19 cellular contexts compared by ENCODE assay signal in genomic region chr20:13515796-13516533, GRCh38.
DNase-seq lines count a peak whose midpoint lies in the region; ATAC-seq and TF ChIP-seq lines count a peak whose summit lies in the region.
"Had no signal": no experiment of that assay in that cellular context is flagged by ENCODE, and none has a peak within 500 bp of the region (broad histone marks: within the 10 kb centered on the region; RNA-seq: fewer than 3 reads in every experiment).

No MANE protein-coding gene starts in this region.

- intact Hi-C loops in activated T-helper 2 cell treated with anti-CD3 and anti-CD28 coated beads, Interferon-gamma antibody, Interleukin-2, Interleukin-4, amounts not matched to agents 10 μg/mL and 5 μg/mL and 100 μg/mL, durations not matched to agents 14 hours and 24 hours and 36 hours (cut with micrococcal nuclease), result no loop called here

- ATAC-seq in HG02885 (IDR thresholded peaks at IDR 0.05; ENCODE audit: poor library complexity, unreplicated experiment) (no peak), HG03139 (IDR thresholded peaks at IDR 0.05; ENCODE audit: unreplicated experiment) (no peak)
- ATAC-seq: T-cell had no signal

- H3K27me3 Mint-ChIP-seq in activated T-helper 2 cell treated with anti-CD3 and anti-CD28 coated beads, Interferon-gamma antibody, Interleukin-2, Interleukin-4, amounts not matched to agents 10 μg/mL and 5 μg/mL and 100 μg/mL, durations not matched to agents 14 hours and 24 hours and 36 hours (ENCODE audit: low read depth), result no peaks in the 10 kb centered on the region
- H3K27me3 Mint-ChIP-seq: CD4-positive, alpha-beta T cell; T-cell had no signal

- no peaks in the 10 kb centered on the region for H3K79me2 ChIP-seq in SK-N-SH (ENCODE audit: insufficient read depth)

- peaks cover 6% of the 10 kb centered on the region for H3K9me3 Mint-ChIP-seq in activated T-helper 2 cell treated with anti-CD3 and anti-CD28 coated beads, Interferon-gamma antibody, Interleukin-2, Interleukin-4, amounts not matched to agents 10 μg/mL and 5 μg/mL and 100 μg/mL, durations not matched to agents 14 hours and 24 hours and 36 hours

- H3K27ac Mint-ChIP-seq in activated T-helper 2 cell treated with anti-CD3 and anti-CD28 coated beads, Interferon-gamma antibody, Interleukin-2, Interleukin-4, amounts not matched to agents 10 μg/mL and 5 μg/mL and 100 μg/mL, durations not matched to agents 14 hours and 24 hours and 36 hours, result no peak overlapping the region
- H3K27ac Mint-ChIP-seq: CD4-positive, alpha-beta T cell had no signal

- peaks cover 0 to 14% of the 10 kb centered on the region in 2 experiments; a peak in 2 of 4 replicates for H3K4me1 ChIP-seq in SK-N-SH (ENCODE audit: control insufficient read depth in 1 of 2, insufficient read depth in 2 of 2, low read depth in 1 of 2, low read length in 1 of 2)
- H3K4me1 ChIP-seq: BE2C had no signal

- no peaks in the 10 kb centered on the region for H3F3A ChIP-seq in SK-N-SH (replicated peaks; ENCODE audit: insufficient read depth)

- H3K4me3 Mint-ChIP-seq in activated T-helper 2 cell treated with anti-CD3 and anti-CD28 coated beads, Interferon-gamma antibody, Interleukin-2, Interleukin-4, amounts not matched to agents 10 μg/mL and 5 μg/mL and 100 μg/mL, durations not matched to agents 14 hours and 24 hours and 36 hours (ENCODE audit: low read depth), result no peak overlapping the region
- H3K4me3 Mint-ChIP-seq: CD4-positive, alpha-beta T cell; T-cell had no signal

- DNase-seq in GM03348 (ENCODE audit: low spot score) (peak; percentile 5), SK-N-SH (peak; percentile 10), foreskin fibroblast (peak; percentile 64 to 86), NCI-H69 (lab: John Stamatoyannopoulos, UW) (no peak)
- DNase-seq in activated T-helper 2 cell treated with anti-CD3 and anti-CD28 coated beads, Interferon-gamma antibody, Interleukin-2, Interleukin-4, amounts not matched to agents 10 μg/mL and 5 μg/mL and 100 μg/mL, durations not matched to agents 14 hours and 24 hours and 36 hours (ENCODE audit: low spot score), result no peak
- DNase-seq: ACHN; BE2C; CD4-positive, alpha-beta T cell; DMS153; H7; NCI-H1105 treated with DMSO at 0.1 percent for 48 hours; NCI-H1694 treated with DMSO at 0.1 percent for 48 hours; NCI-H510A; NCI-H774; SHP77; T-cell had no signal

- CTCF ChIA-PET in SK-N-SH (lab: Yijun Ruan, JAX), result interaction anchor here (1.3 to 1.7 kb wide), 2 partner anchors 31 to 42 kb away, joined by 4 to 7 read pairs; no protein-coding TSS in a partner anchor

- no peaks in the 10 kb centered on the region for H3K4me1 Mint-ChIP-seq in activated T-helper 2 cell treated with anti-CD3 and anti-CD28 coated beads, Interferon-gamma antibody, Interleukin-2, Interleukin-4, amounts not matched to agents 10 μg/mL and 5 μg/mL and 100 μg/mL, durations not matched to agents 14 hours and 24 hours and 36 hours (ENCODE audit: low read depth)

- H3K9me3 ChIP-seq in SK-N-SH, result no peaks in the 10 kb centered on the region
- H3K9me3 ChIP-seq: BE2C had no signal

- H3K4me2 ChIP-seq in SK-N-SH, result no peak overlapping the region

- WGBS in SK-N-SH (ENCODE audit: low lambda C conversion rate), result 39% methylated on average over 5 of the region's 5 CpGs

- H3K4me3 ChIP-seq in SK-N-SH (ENCODE audit: low read depth in 2 of 2, low read length in 1 of 2) (no peak overlapping the region), foreskin fibroblast (ENCODE audit: low read depth in 1 of 2, low read length in 2 of 2) (no peak overlapping the region)
- H3K4me3 ChIP-seq: SK-N-MC had no signal

- no peaks in the 10 kb centered on the region for H3K9me2 ChIP-seq in SK-N-SH

- no peak for TF ChIP-seq RAD21 in SK-N-SH (IDR thresholded peaks at IDR 0.05; ENCODE audit: low read length)

- H3K27me3 ChIP-seq in SK-N-SH (ENCODE audit: insufficient read depth), result no peaks in the 10 kb centered on the region
- H3K27me3 ChIP-seq: BE2C had no signal

- peak overlapping the region in 1 of 2 experiments; percentile 79; a peak in 2 of 4 replicates for H3K27ac ChIP-seq in SK-N-SH (ENCODE audit: low read depth in 2 of 2, low read length in 1 of 2)
- H3K27ac ChIP-seq: SK-N-MC had no signal

- H3K9ac ChIP-seq in SK-N-SH, result no peak overlapping the region

- POLR2A ChIA-PET in SK-N-SH (lab: Yijun Ruan, JAX), result no interaction called here

- TF ChIP-seq EP300 in SK-N-SH (IDR thresholded peaks at IDR 0.05; ENCODE audit: borderline replicate concordance in 1 of 2, low read depth in 1 of 2, low read length in 1 of 2), result no peak; a peak in 2 of 4 replicates

- TF ChIP-seq CTCF in SK-N-SH (IDR thresholded peaks at IDR 0.05), result no peak
- TF ChIP-seq CTCF in foreskin fibroblast (IDR thresholded peaks at IDR 0.05; ENCODE audit: low read depth, low read length), result no peak

- peaks cover 29% of the 10 kb centered on the region for H3K36me3 Mint-ChIP-seq in activated T-helper 2 cell treated with anti-CD3 and anti-CD28 coated beads, Interferon-gamma antibody, Interleukin-2, Interleukin-4, amounts not matched to agents 10 μg/mL and 5 μg/mL and 100 μg/mL, durations not matched to agents 14 hours and 24 hours and 36 hours (ENCODE audit: low read depth)

- H2AFZ ChIP-seq in SK-N-SH (ENCODE audit: low read depth), result no peak overlapping the region

- H3K36me3 ChIP-seq in SK-N-SH (replicated peaks in 1 of 2; ENCODE audit: control insufficient read depth in 1 of 2, insufficient read depth in 2 of 2, low read length in 1 of 2), result peaks cover 2 to 11% of the 10 kb centered on the region in 2 experiments

- H4K20me1 ChIP-seq in SK-N-SH (ENCODE audit: insufficient read depth), result no peaks in the 10 kb centered on the region

TF ChIP-seq in SK-N-SH, 30 proteins besides CTCF, POLR2A, EP300 and RAD21 (continues in another document):
- TF ChIP-seq RCOR1 (IDR thresholded peaks at IDR 0.05; ENCODE audit: low read length) (peak; percentile 39; the same call in 1 of the 2 replicates), REST (IDR thresholded peaks at IDR 0.05; ENCODE audit: low read depth, low read length) (no peak), EZH2phosphoT487 (IDR thresholded peaks at IDR 0.05; ENCODE audit: borderline replicate concordance, low read depth) (no peak), CHD2 (IDR thresholded peaks at IDR 0.05; ENCODE audit: low read length, partially characterized antibody) (peak; percentile 31), TCF12 (IDR thresholded peaks at IDR 0.05) (peak; percentile 88), FOXM1 (IDR thresholded peaks at IDR 0.05; ENCODE audit: low read depth) (no peak), RXRA (IDR thresholded peaks at IDR 0.05; ENCODE audit: borderline replicate concordance, low read depth) (no peak), FOSL2 (IDR thresholded peaks at IDR 0.05; ENCODE audit: borderline replicate concordance, low read depth) (no peak), ELF1 (IDR thresholded peaks at IDR 0.05) (no peak), JUND (IDR thresholded peaks at IDR 0.05) (no peak), USF1 (IDR thresholded peaks at IDR 0.05; ENCODE audit: borderline replicate concordance, low read depth) (no peak), TEAD4 (IDR thresholded peaks at IDR 0.05; ENCODE audit: borderline replicate concordance, insufficient read depth) (no peak), POLR2AphosphoS5 (IDR thresholded peaks at IDR 0.05; ENCODE audit: low read depth, low read length) (no peak), YY1 (IDR thresholded peaks at IDR 0.05; ENCODE audit: low read depth) (no peak), NFIC (IDR thresholded peaks at IDR 0.05; ENCODE audit: borderline replicate concordance) (no peak), SIN3A (IDR thresholded peaks at IDR 0.05; ENCODE audit: borderline replicate concordance, low read depth, low read length) (no peak), NRF1 (IDR thresholded peaks at IDR 0.05; ENCODE audit: low read depth, low read length) (no peak), FOXJ3 (CRISPR knock-in tag; IDR thresholded peaks at IDR 0.05) (no peak), PBX3 (IDR thresholded peaks at IDR 0.05) (no peak)

Comparison
In these comparisons a context has a peak if more than half of its experiments do, and no peak if none do; other contexts are left out.
1. DNase-seq: peak in GM03348 (single experiment), SK-N-SH (single experiment) and foreskin fibroblast (2 of 2); none in activated T-helper 2 cell treated with anti-CD3 and anti-CD28 coated beads, Interferon-gamma antibody, Interleukin-2, Interleukin-4, amounts not matched to agents 10 μg/mL and 5 μg/mL and 100 μg/mL, durations not matched to agents 14 hours and 24 hours and 36 hours (single experiment) and NCI-H69 (single experiment).